ENCODE assay signal across 26 cellular contexts in genomic region chr6:151624071-151624470, GRCh38.
"Had no signal": no experiment of that assay in that cellular context is flagged by ENCODE, and none has a peak within 500 bp of the region (broad histone marks: within the 10 kb centered on the region; RNA-seq: fewer than 3 reads in every experiment).

No MANE protein-coding gene starts in this region.

- DNase-seq: stimulated activated CD4-positive, alpha-beta T cell treated with anti-CD3 and anti-CD28 coated beads, Interleukin-2, amount 100 ng/mL, for 48 hours; stimulated activated CD4-positive, alpha-beta T cell treated with anti-CD3 and anti-CD28 coated beads, Interleukin-4, amount 100 ng/mL, for 1 hour; stimulated activated CD4-positive, alpha-beta T cell treated with anti-CD3 and anti-CD28 coated beads, Interleukin-4, amount 100 ng/mL, for 24 hours; stimulated activated CD4-positive, alpha-beta T cell treated with anti-CD3 and anti-CD28 coated beads, Interleukin-4, amount 100 ng/mL, for 4 hours; stimulated activated CD8-positive, alpha-beta memory T cell treated with anti-CD3 and anti-CD28 coated beads, Interleukin-4, amount 100 ng/mL, for 48 hours; stimulated activated naive B cell treated with anti-CD40 and anti-IgM and Interleukin-4, amounts not matched to agents 10 μg/mL and 1 μg/mL and 100 μg/mL, for 72 hours; stimulated activated naive CD4-positive, alpha-beta T cell; stimulated activated naive CD4-positive, alpha-beta T cell treated with Interleukin-2 at 50 U/mL for 16 hours; stimulated activated naive CD8-positive, alpha-beta T cell treated with anti-CD3 and anti-CD28 coated beads, Interleukin-15, amount 100 ng/mL, for 72 hours; stimulated activated naive CD8-positive, alpha-beta T cell treated with anti-CD3 and anti-CD28 coated beads, Interleukin-15, Interleukin-2, amounts not matched to agents 100 U/mL and 50 U/mL, for 24 hours; stomach; substantia nigra; testis; tibial artery; transverse colon; trophoblast cell; upper lobe of left lung; upper lobe of right lung; uterus had no signal

- ATAC-seq: stimulated activated effector memory CD8-positive, alpha-beta T cell treated with anti-CD3 and anti-CD28 coated beads, Interleukin-12 subunit alpha, Interleukin-12 subunit beta, amount 100 ng/mL, for 72 hours; stimulated activated memory B cell treated with anti-CD40 and anti-IgM and Interleukin-4, amounts not matched to agents 10 μg/mL and 1 μg/mL and 100 μg/mL, for 72 hours; stimulated activated naive B cell treated with anti-CD40 and anti-IgM and Interleukin-4, amounts not matched to agents 10 μg/mL and 1 μg/mL and 100 μg/mL, for 72 hours; stimulated activated naive CD8-positive, alpha-beta T cell treated with anti-CD3 and anti-CD28 coated beads, Interleukin-15, amount 100 ng/mL, for 72 hours; stimulated activated naive CD8-positive, alpha-beta T cell treated with anti-CD3 and anti-CD28 coated beads, Interleukin-15, Interleukin-2, amounts not matched to agents 100 U/mL and 50 U/mL, for 24 hours; upper lobe of right lung had no signal

- FAIRE-seq: urothelium cell line had no signal

- H3K4me1 ChIP-seq: suprapubic skin, testis, tibial artery, transverse colon, upper lobe of left lung, upper lobe of right lung, uterus had no signal

- H3K4me3 ChIP-seq: stomach, suprapubic skin, testis, thoracic aorta, tibial artery, tibial nerve, transverse colon, upper lobe of left lung, upper lobe of right lung, uterus, vagina had no signal

- H3K9me3 ChIP-seq: stomach, suprapubic skin, testis, thoracic aorta, tibial artery, tibial nerve, transverse colon, upper lobe of left lung, upper lobe of right lung, uterus, vagina had no signal

- H3K27me3 ChIP-seq: stomach, suprapubic skin, testis, tibial artery, tibial nerve, transverse colon, upper lobe of left lung, upper lobe of right lung, uterus, vagina had no signal

- H3K27ac ChIP-seq: stomach, suprapubic skin, testis, thoracic aorta, tibial artery, tibial nerve, transverse colon, upper lobe of left lung, upper lobe of right lung, uterus, vagina had no signal

- H3K36me3 ChIP-seq: stomach, suprapubic skin, thoracic aorta, tibial artery, tibial nerve, transverse colon, upper lobe of left lung, upper lobe of right lung, uterus, vagina had no signal
